In genomic region chr4:75664604-75665003, GRCh38 we compare ENCODE assay signal across 6 cellular contexts. TPM values are rescaled to one million over a fixed set of nuclear protein-coding genes. Genes with fewer than 3 reads are reported as not detected.
DNase-seq lines count a peak whose midpoint lies in the region; ATAC-seq and TF ChIP-seq lines count a peak whose summit lies in the region.
"Not testable (repeated sequence)": the region's sequence is repeated elsewhere in the genome, so short reads cannot be mapped to it uniquely, and the experiment has no call there.

No MANE protein-coding gene starts in this region.

- not testable (repeated sequence) for TF ChIP-seq CTCF in activated CD8-positive, alpha-beta T cell treated with anti-CD3 and anti-CD28 coated beads for 36 hours (IDR thresholded peaks at IDR 0.05); chondrocyte (IDR thresholded peaks at IDR 0.05)

- not testable (repeated sequence) for H2BK5ac ChIP-seq in trophoblast cell (ENCODE audit: low read depth, low read length, poor library complexity)

- H4K12ac ChIP-seq in trophoblast cell (ENCODE audit: low read depth, low read length), result not testable (repeated sequence)

- H3K4me1 Mint-ChIP-seq in T-helper 17 cell (peaks cover 46% of the 10 kb centered on the region), chondrocyte (ENCODE audit: low read depth) (peaks cover 58% of the 10 kb centered on the region)
- peaks cover 72% of the 10 kb centered on the region for H3K4me1 Mint-ChIP-seq in activated CD8-positive, alpha-beta T cell treated with anti-CD3 and anti-CD28 coated beads for 36 hours (ENCODE audit: low read depth)
- H3K4me1 Mint-ChIP-seq in activated naive CD4-positive, alpha-beta T cell treated with anti-CD3 and anti-CD28 coated beads for 36 hours (ENCODE audit: low read depth), result peaks cover 71% of the 10 kb centered on the region

- H3K79me1 ChIP-seq in trophoblast cell (ENCODE audit: low read length), result not testable (repeated sequence)

- H3K27me3 ChIP-seq in trophoblast cell (ENCODE audit: insufficient read depth, low read length), result not testable (repeated sequence)

- not testable (repeated sequence) for H3K27me3 Mint-ChIP-seq in T-helper 17 cell; activated CD8-positive, alpha-beta T cell treated with anti-CD3 and anti-CD28 coated beads for 36 hours; activated naive CD4-positive, alpha-beta T cell treated with anti-CD3 and anti-CD28 coated beads for 36 hours (ENCODE audit: low read depth); chondrocyte (ENCODE audit: low read depth)

- peak overlapping the region; percentile 84 for H3K27ac Mint-ChIP-seq in T-helper 17 cell
- peak overlapping the region; percentile 15 for H3K27ac Mint-ChIP-seq in activated CD8-positive, alpha-beta T cell treated with anti-CD3 and anti-CD28 coated beads for 36 hours
- H3K27ac Mint-ChIP-seq in activated naive CD4-positive, alpha-beta T cell treated with anti-CD3 and anti-CD28 coated beads for 36 hours, result peak overlapping the region; percentile 84
- peak overlapping the region; percentile 12 for H3K27ac Mint-ChIP-seq in chondrocyte (ENCODE audit: unreplicated experiment)

- no CpG with 5 or more reads among the region's 3 CpGs for WGBS in trophoblast cell (ENCODE audit: extremely low coverage, insufficient coverage, insufficient read length)

- H3K79me2 ChIP-seq in trophoblast cell (ENCODE audit: control insufficient read depth, insufficient read depth, low read length, poor library complexity), result peaks cover 14% of the 10 kb centered on the region

- POLR2A ChIA-PET in activated CD8-positive, alpha-beta T cell treated with anti-CD3 and anti-CD28 coated beads for 36 hours (lab: Charles Lee), result interaction anchor here (0.9 to 1.8 kb wide), 4 partner anchors 9 to 26 kb away, joined by 3 to 12 read pairs (median 4); partner anchors contain the start of gene G3BP2

- not testable (repeated sequence) for H2AK5ac ChIP-seq in trophoblast cell (ENCODE audit: low read length)

- not testable (repeated sequence) for H4K8ac ChIP-seq in trophoblast cell (ENCODE audit: low read depth, low read length)

- not testable (repeated sequence) for H3K18ac ChIP-seq in trophoblast cell (ENCODE audit: low read length)

- not testable (repeated sequence) for H3K9ac ChIP-seq in trophoblast cell (ENCODE audit: low read length)

- H4K91ac ChIP-seq in trophoblast cell (ENCODE audit: low read depth, low read length), result not testable (repeated sequence)

- CTCF ChIA-PET in activated CD8-positive, alpha-beta T cell treated with anti-CD3 and anti-CD28 coated beads for 36 hours (lab: Charles Lee), result interaction anchor here (0.7 to 1.2 kb wide), 4 partner anchors 9 to 59 kb away, joined by 3 to 5 read pairs (median 3); partner anchors contain the start of gene USO1
- CTCF ChIA-PET in activated naive CD4-positive, alpha-beta T cell treated with anti-CD3 and anti-CD28 coated beads for 36 hours (lab: Charles Lee), result interaction anchor here (0.6 to 1.3 kb wide), 2 partner anchors 37 to 60 kb away, joined by 3 read pairs; partner anchors contain the start of gene USO1

- not testable (repeated sequence) for H3K9me3 ChIP-seq in T-helper 17 cell (ENCODE audit: control insufficient read depth, low read length, poor library complexity, severe bottlenecking); trophoblast cell (ENCODE audit: insufficient read depth, low read depth, low read length)

- not testable (repeated sequence) for DNase-seq in T-helper 17 cell; activated CD8-positive, alpha-beta T cell treated with anti-CD3 and anti-CD28 coated beads for 36 hours; activated naive CD4-positive, alpha-beta T cell treated with anti-CD3 and anti-CD28 coated beads for 36 hours; chondrocyte (ENCODE audit: low spot score); left lobe of liver (ENCODE audit: low spot score); trophoblast cell

- H3K4me3 ChIP-seq in trophoblast cell (ENCODE audit: low read depth, low read length), result not testable (repeated sequence)

- not testable (repeated sequence) for H2AFZ ChIP-seq in trophoblast cell (ENCODE audit: insufficient read depth, low read length, poor library complexity)

- not testable (repeated sequence) for H3K4me1 ChIP-seq in trophoblast cell (ENCODE audit: control insufficient read depth in 1 of 2, insufficient read depth in 2 of 2, low read length in 2 of 2)

- not testable (repeated sequence) for H2BK12ac ChIP-seq in trophoblast cell (ENCODE audit: low read length)

- not testable (repeated sequence) for H3K36me3 ChIP-seq in trophoblast cell (ENCODE audit: control insufficient read depth in 1 of 2, insufficient read depth in 2 of 2, low read length in 2 of 2)

- not testable (repeated sequence) for H2BK120ac ChIP-seq in trophoblast cell (ENCODE audit: insufficient read depth, low read length, poor library complexity)

- not testable (repeated sequence) for H3K27ac ChIP-seq in trophoblast cell (ENCODE audit: low read depth, low read length)

- not testable (repeated sequence) for ATAC-seq in T-helper 17 cell; activated CD8-positive, alpha-beta T cell treated with anti-CD3 and anti-CD28 coated beads for 36 hours
- peak; percentile 13 for ATAC-seq in left lobe of liver

- H3K4ac ChIP-seq in trophoblast cell (ENCODE audit: low read depth, low read length), result peak overlapping the region; percentile 93

- not testable (repeated sequence) for H3K36me3 Mint-ChIP-seq in T-helper 17 cell (ENCODE audit: low read depth); chondrocyte (ENCODE audit: low read depth)
- H3K36me3 Mint-ChIP-seq in activated CD8-positive, alpha-beta T cell treated with anti-CD3 and anti-CD28 coated beads for 36 hours (ENCODE audit: low read depth), result peaks cover 53% of the 10 kb centered on the region
- peaks cover 10% of the 10 kb centered on the region for H3K36me3 Mint-ChIP-seq in activated naive CD4-positive, alpha-beta T cell treated with anti-CD3 and anti-CD28 coated beads for 36 hours (ENCODE audit: low read depth)

- H3K4me3 Mint-ChIP-seq in T-helper 17 cell, result peak overlapping the region; percentile 71
- not testable (repeated sequence) for H3K4me3 Mint-ChIP-seq in activated CD8-positive, alpha-beta T cell treated with anti-CD3 and anti-CD28 coated beads for 36 hours; activated naive CD4-positive, alpha-beta T cell treated with anti-CD3 and anti-CD28 coated beads for 36 hours; chondrocyte (ENCODE audit: unreplicated experiment)

- H3K14ac ChIP-seq in trophoblast cell (ENCODE audit: low read length), result not testable (repeated sequence)

- not testable (repeated sequence) for H3K4me2 ChIP-seq in trophoblast cell (ENCODE audit: low read length)

- not testable (repeated sequence) for H3K23ac ChIP-seq in trophoblast cell (ENCODE audit: low read length)

- H3K9me3 Mint-ChIP-seq in activated CD8-positive, alpha-beta T cell treated with anti-CD3 and anti-CD28 coated beads for 36 hours; activated naive CD4-positive, alpha-beta T cell treated with anti-CD3 and anti-CD28 coated beads for 36 hours; chondrocyte (ENCODE audit: low read depth): not testable (repeated sequence)

- intact Hi-C loops in activated CD8-positive, alpha-beta T cell treated with anti-CD3 and anti-CD28 coated beads for 36 hours (cut with micrococcal nuclease); activated naive CD4-positive, alpha-beta T cell treated with anti-CD3 and anti-CD28 coated beads for 36 hours (cut with micrococcal nuclease): not testable (repeated sequence)

RNA-seq across cellular contexts. Expression of gene G3BP2, which starts 8.6 kb away (rescaled TPM):
- total RNA-seq in T-helper 17 cell, result 100 to 1,000 TPM; 323 to 339 TPM
- 100 to 1,000 TPM; 185 to 197 TPM for total RNA-seq in activated CD8-positive, alpha-beta T cell treated with anti-CD3 and anti-CD28 coated beads for 36 hours
- 100 to 1,000 TPM; 134 to 144 TPM for total RNA-seq in activated naive CD4-positive, alpha-beta T cell treated with anti-CD3 and anti-CD28 coated beads for 36 hours
- total RNA-seq in chondrocyte, result 153 to 161 TPM (median 157 TPM) in 3 replicates
- total RNA-seq in left lobe of liver, result 52.2 TPM
- polyA plus RNA-seq in trophoblast cell (2013), result 96.0 and 96.1 TPM in 2 replicates

RNA-seq across cellular contexts. Expression of gene CDKL2, which starts 34.3 kb away (rescaled TPM):
- 1 to 10 TPM in 1 of 2 donors, under 1 TPM in 1; 0.67 to 1.3 TPM for total RNA-seq in T-helper 17 cell
- total RNA-seq in activated CD8-positive, alpha-beta T cell treated with anti-CD3 and anti-CD28 coated beads for 36 hours, result 1 to 10 TPM in 1 of 2 experiments, under 1 TPM in 1; 0.83 to 1.0 TPM
- 1 to 10 TPM in 1 of 2 experiments, under 1 TPM in 1; 0.79 to 1.2 TPM for total RNA-seq in activated naive CD4-positive, alpha-beta T cell treated with anti-CD3 and anti-CD28 coated beads for 36 hours
- 2.1 to 4.2 TPM (median 2.7 TPM) in 3 replicates for total RNA-seq in chondrocyte
- 0.13 TPM for total RNA-seq in left lobe of liver
- polyA plus RNA-seq in trophoblast cell (2013), result 0.19 and 0.32 TPM in 2 replicates

RNA-seq across cellular contexts. Expression of gene USO1, which starts 59.8 kb away (rescaled TPM):
- total RNA-seq in T-helper 17 cell (10 to 100 TPM; 24.0 to 27.8 TPM), chondrocyte (85.0 to 98.4 TPM (median 86.4 TPM) in 3 replicates), left lobe of liver (47.1 TPM)
- 10 to 100 TPM; 50.5 to 52.0 TPM for total RNA-seq in activated CD8-positive, alpha-beta T cell treated with anti-CD3 and anti-CD28 coated beads for 36 hours
- total RNA-seq in activated naive CD4-positive, alpha-beta T cell treated with anti-CD3 and anti-CD28 coated beads for 36 hours, result 10 to 100 TPM; 42.1 to 42.4 TPM
- 66.2 and 67.9 TPM in 2 replicates for polyA plus RNA-seq in trophoblast cell (2013)

Comparison
In these comparisons a context has a peak if more than half of its experiments do, and no peak if none do; other contexts are left out.
1. H3K27ac Mint-ChIP-seq: peak in every context shown above with its lines; median percentile 84 in T-helper 17 cell; 84 in activated naive CD4-positive, alpha-beta T cell treated with anti-CD3 and anti-CD28 coated beads for 36 hours; 15 in activated CD8-positive, alpha-beta T cell treated with anti-CD3 and anti-CD28 coated beads for 36 hours; 12 in chondrocyte.